In genomic region chr14:71355324-71356201, GRCh38 we compare ENCODE assay signal across 9 cellular contexts. TPM values are rescaled to one million over a fixed set of nuclear protein-coding genes. Genes with fewer than 3 reads are reported as not detected.
DNase-seq lines count a peak whose midpoint lies in the region; ATAC-seq and TF ChIP-seq lines count a peak whose summit lies in the region.
"Had no signal": no experiment of that assay in that cellular context is flagged by ENCODE, and none has a peak within 500 bp of the region (broad histone marks: within the 10 kb centered on the region; RNA-seq: fewer than 3 reads in every experiment).

No MANE protein-coding gene starts in this region.

- H3K9me3 ChIP-seq in mucosa of descending colon: no peaks in the 10 kb centered on the region

- no peak overlapping the region for H3K27ac Mint-ChIP-seq in activated T-helper 2 cell treated with anti-CD3 and anti-CD28 coated beads, Interferon-gamma antibody, Interleukin-2, Interleukin-4, amounts not matched to agents 10 μg/mL and 5 μg/mL and 100 μg/mL, durations not matched to agents 14 hours and 24 hours and 36 hours
- H3K27ac Mint-ChIP-seq in activated CD4-positive, alpha-beta T cell treated with anti-CD3 and anti-CD28 coated beads, Interleukin-2, amount 10 ng/mL, durations not matched to agents 24 days and 14 days: no peak overlapping the region

- H3K4me1 Mint-ChIP-seq in activated T-helper 2 cell treated with anti-CD3 and anti-CD28 coated beads, Interferon-gamma antibody, Interleukin-2, Interleukin-4, amounts not matched to agents 10 μg/mL and 5 μg/mL and 100 μg/mL, durations not matched to agents 14 hours and 24 hours and 36 hours (ENCODE audit: low read depth): peaks cover 44% of the 10 kb centered on the region
- H3K4me1 Mint-ChIP-seq in activated CD4-positive, alpha-beta T cell treated with anti-CD3 and anti-CD28 coated beads, Interleukin-2, amount 10 ng/mL, durations not matched to agents 24 days and 14 days: peaks cover 31% of the 10 kb centered on the region

- no peaks in the 10 kb centered on the region for H3K36me3 ChIP-seq in mucosa of descending colon (ENCODE audit: low read depth)

- TF ChIP-seq CTCF in AG09309 (IDR thresholded peaks at IDR 0.05; ENCODE audit: control insufficient read depth, insufficient read depth, low read depth, low read length, missing control alignments) (no peak), mucosa of descending colon (IDR thresholded peaks at IDR 0.05) (no peak)

- intact Hi-C loops in mucosa of descending colon (cut with DNase I, micrococcal nuclease): no loop called here
- intact Hi-C loops in activated T-helper 2 cell treated with anti-CD3 and anti-CD28 coated beads, Interferon-gamma antibody, Interleukin-2, Interleukin-4, amounts not matched to agents 10 μg/mL and 5 μg/mL and 100 μg/mL, durations not matched to agents 14 hours and 24 hours and 36 hours (cut with micrococcal nuclease): loop anchor here (5.0 kb wide), 1 partner anchor 42 kb away; no protein-coding TSS in a partner anchor
- intact Hi-C loops in activated CD4-positive, alpha-beta T cell treated with anti-CD3 and anti-CD28 coated beads, Interleukin-2, amount 10 ng/mL, durations not matched to agents 24 days and 14 days (cut with micrococcal nuclease): loop anchor here (5.0 kb wide), 1 partner anchor 42 kb away; no protein-coding TSS in a partner anchor

- H3K4me1 ChIP-seq in mucosa of descending colon (ENCODE audit: low read depth): no peaks in the 10 kb centered on the region

- peaks cover 25% of the 10 kb centered on the region for H3K9me3 Mint-ChIP-seq in activated T-helper 2 cell treated with anti-CD3 and anti-CD28 coated beads, Interferon-gamma antibody, Interleukin-2, Interleukin-4, amounts not matched to agents 10 μg/mL and 5 μg/mL and 100 μg/mL, durations not matched to agents 14 hours and 24 hours and 36 hours
- H3K9me3 Mint-ChIP-seq in activated CD4-positive, alpha-beta T cell treated with anti-CD3 and anti-CD28 coated beads, Interleukin-2, amount 10 ng/mL, durations not matched to agents 24 days and 14 days: peaks cover 21% of the 10 kb centered on the region

- DNase-seq in AG09309 (ENCODE audit: low read depth): peak; percentile 47
- DNase-seq in cerebellum (ENCODE audit: low spot score): peak; percentile 34
- DNase-seq in mucosa of descending colon: peak in 1 of 3 donors; percentile 17
- no peak for DNase-seq in activated gamma-delta T cell (lab: John Stamatoyannopoulos, UW)
- no peak for DNase-seq in activated T-helper 2 cell treated with anti-CD3 and anti-CD28 coated beads, Interferon-gamma antibody, Interleukin-2, Interleukin-4, amounts not matched to agents 10 μg/mL and 5 μg/mL and 100 μg/mL, durations not matched to agents 14 hours and 24 hours and 36 hours (ENCODE audit: low spot score)
- no peak for DNase-seq in activated CD4-positive, alpha-beta T cell treated with anti-CD3 and anti-CD28 coated beads, Interleukin-2, amount 10 ng/mL, durations not matched to agents 24 days and 14 days
- no peak for DNase-seq in NOMO-1 (lab: John Stamatoyannopoulos, UW; ENCODE audit: unreplicated experiment in 2 of 2)
- DNase-seq: DND-41 had no signal

- peaks cover 78% of the 10 kb centered on the region for H3K36me3 Mint-ChIP-seq in activated T-helper 2 cell treated with anti-CD3 and anti-CD28 coated beads, Interferon-gamma antibody, Interleukin-2, Interleukin-4, amounts not matched to agents 10 μg/mL and 5 μg/mL and 100 μg/mL, durations not matched to agents 14 hours and 24 hours and 36 hours (ENCODE audit: low read depth)
- H3K36me3 Mint-ChIP-seq in activated CD4-positive, alpha-beta T cell treated with anti-CD3 and anti-CD28 coated beads, Interleukin-2, amount 10 ng/mL, durations not matched to agents 24 days and 14 days (ENCODE audit: low read depth): peaks cover 67% of the 10 kb centered on the region

- H3K4me3 ChIP-seq in AG09309 (ENCODE audit: control insufficient read depth, low read depth, low read length) (no peak overlapping the region), mucosa of descending colon (no peak overlapping the region)

- ATAC-seq in HG02571 (IDR thresholded peaks at IDR 0.05; ENCODE audit: unreplicated experiment): peak; percentile 47
- ATAC-seq in mucosa of descending colon: peak; percentile 55

- H3K27me3 Mint-ChIP-seq in activated T-helper 2 cell treated with anti-CD3 and anti-CD28 coated beads, Interferon-gamma antibody, Interleukin-2, Interleukin-4, amounts not matched to agents 10 μg/mL and 5 μg/mL and 100 μg/mL, durations not matched to agents 14 hours and 24 hours and 36 hours (ENCODE audit: low read depth): no peaks in the 10 kb centered on the region
- H3K27me3 Mint-ChIP-seq in activated CD4-positive, alpha-beta T cell treated with anti-CD3 and anti-CD28 coated beads, Interleukin-2, amount 10 ng/mL, durations not matched to agents 24 days and 14 days: no peaks in the 10 kb centered on the region

- H3K4me3 Mint-ChIP-seq in activated T-helper 2 cell treated with anti-CD3 and anti-CD28 coated beads, Interferon-gamma antibody, Interleukin-2, Interleukin-4, amounts not matched to agents 10 μg/mL and 5 μg/mL and 100 μg/mL, durations not matched to agents 14 hours and 24 hours and 36 hours (ENCODE audit: low read depth): no peak overlapping the region
- no peak overlapping the region for H3K4me3 Mint-ChIP-seq in activated CD4-positive, alpha-beta T cell treated with anti-CD3 and anti-CD28 coated beads, Interleukin-2, amount 10 ng/mL, durations not matched to agents 24 days and 14 days

RNA-seq across cellular contexts. Expression of gene SIPA1L1, which starts 35.3 kb away (rescaled TPM):
- total RNA-seq in cerebellum (22.9 TPM), mucosa of descending colon (10 to 100 TPM; 56.6 to 65.3 (median 59.9) TPM)
- 132 TPM in 2 replicates for total RNA-seq in activated T-helper 2 cell treated with anti-CD3 and anti-CD28 coated beads, Interferon-gamma antibody, Interleukin-2, Interleukin-4, amounts not matched to agents 10 μg/mL and 5 μg/mL and 100 μg/mL, durations not matched to agents 14 hours and 24 hours and 36 hours
- total RNA-seq in activated CD4-positive, alpha-beta T cell treated with anti-CD3 and anti-CD28 coated beads, Interleukin-2, amount 10 ng/mL, durations not matched to agents 24 days and 14 days: 69.7 and 72.6 TPM in 2 replicates

Comparison
In these comparisons a context has a peak if more than half of its experiments do, and no peak if none do; other contexts are left out.
1. DNase-seq: peak in AG09309 (single experiment) and cerebellum (single experiment); none in activated gamma-delta T cell (single experiment), activated T-helper 2 cell treated with anti-CD3 and anti-CD28 coated beads, Interferon-gamma antibody, Interleukin-2, Interleukin-4, amounts not matched to agents 10 μg/mL and 5 μg/mL and 100 μg/mL, durations not matched to agents 14 hours and 24 hours and 36 hours (single experiment), activated CD4-positive, alpha-beta T cell treated with anti-CD3 and anti-CD28 coated beads, Interleukin-2, amount 10 ng/mL, durations not matched to agents 24 days and 14 days (single experiment) and NOMO-1 (0 of 2).
2. intact Hi-C loops: an anchor here in activated T-helper 2 cell treated with anti-CD3 and anti-CD28 coated beads, Interferon-gamma antibody, Interleukin-2, Interleukin-4, amounts not matched to agents 10 μg/mL and 5 μg/mL and 100 μg/mL, durations not matched to agents 14 hours and 24 hours and 36 hours (5.0 kb wide) and activated CD4-positive, alpha-beta T cell treated with anti-CD3 and anti-CD28 coated beads, Interleukin-2, amount 10 ng/mL, durations not matched to agents 24 days and 14 days (5.0 kb wide); none called in mucosa of descending colon.